In the genomic region with DNA sequence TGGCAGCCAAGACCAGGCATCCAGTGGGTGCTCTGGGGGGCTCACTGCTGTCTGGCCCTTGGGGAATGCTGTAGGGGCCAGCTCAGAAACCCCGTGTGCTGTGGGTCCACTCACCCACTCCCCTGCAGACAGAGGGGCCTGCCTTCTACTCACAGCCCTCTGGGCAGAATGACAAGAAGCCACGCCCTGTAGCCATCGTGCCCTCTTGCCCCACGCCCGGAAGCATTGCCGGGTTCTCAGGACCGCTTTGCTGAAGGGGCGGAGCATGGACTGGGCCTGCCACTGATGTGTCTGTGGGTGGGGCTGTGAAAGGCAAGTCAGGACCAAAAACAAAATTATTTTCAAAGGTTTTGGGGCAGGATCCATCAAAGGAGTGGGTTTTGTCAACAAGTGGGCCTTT, we compare ENCODE assay signal across 1 cellular context.
TF ChIP-seq lines count a peak whose summit lies in the region.

No MANE protein-coding gene starts in this region.

TF ChIP-seq in WTC11, 78 proteins besides CTCF, POLR2A, EP300 and RAD21 (continued from another document):
- TF ChIP-seq, protein P1, sequence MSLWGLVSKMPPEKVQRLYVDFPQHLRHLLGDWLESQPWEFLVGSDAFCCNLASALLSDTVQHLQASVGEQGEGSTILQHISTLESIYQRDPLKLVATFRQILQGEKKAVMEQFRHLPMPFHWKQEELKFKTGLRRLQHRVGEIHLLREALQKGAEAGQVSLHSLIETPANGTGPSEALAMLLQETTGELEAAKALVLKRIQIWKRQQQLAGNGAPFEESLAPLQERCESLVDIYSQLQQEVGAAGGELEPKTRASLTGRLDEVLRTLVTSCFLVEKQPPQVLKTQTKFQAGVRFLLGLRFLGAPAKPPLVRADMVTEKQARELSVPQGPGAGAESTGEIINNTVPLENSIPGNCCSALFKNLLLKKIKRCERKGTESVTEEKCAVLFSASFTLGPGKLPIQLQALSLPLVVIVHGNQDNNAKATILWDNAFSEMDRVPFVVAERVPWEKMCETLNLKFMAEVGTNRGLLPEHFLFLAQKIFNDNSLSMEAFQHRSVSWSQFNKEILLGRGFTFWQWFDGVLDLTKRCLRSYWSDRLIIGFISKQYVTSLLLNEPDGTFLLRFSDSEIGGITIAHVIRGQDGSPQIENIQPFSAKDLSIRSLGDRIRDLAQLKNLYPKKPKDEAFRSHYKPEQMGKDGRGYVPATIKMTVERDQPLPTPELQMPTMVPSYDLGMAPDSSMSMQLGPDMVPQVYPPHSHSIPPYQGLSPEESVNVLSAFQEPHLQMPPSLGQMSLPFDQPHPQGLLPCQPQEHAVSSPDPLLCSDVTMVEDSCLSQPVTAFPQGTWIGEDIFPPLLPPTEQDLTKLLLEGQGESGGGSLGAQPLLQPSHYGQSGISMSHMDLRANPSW (CRISPR knock-in tag; conservative IDR thresholded peaks at IDR 0.05; ENCODE audit: low read depth) = no peak
- TF ChIP-seq FOXP1 (CRISPR knock-in tag; IDR thresholded peaks at IDR 0.05; ENCODE audit: borderline replicate concordance) (no peak), GABPB1 (CRISPR knock-in tag; IDR thresholded peaks at IDR 0.05) (no peak)
- TF ChIP-seq, protein P2, sequence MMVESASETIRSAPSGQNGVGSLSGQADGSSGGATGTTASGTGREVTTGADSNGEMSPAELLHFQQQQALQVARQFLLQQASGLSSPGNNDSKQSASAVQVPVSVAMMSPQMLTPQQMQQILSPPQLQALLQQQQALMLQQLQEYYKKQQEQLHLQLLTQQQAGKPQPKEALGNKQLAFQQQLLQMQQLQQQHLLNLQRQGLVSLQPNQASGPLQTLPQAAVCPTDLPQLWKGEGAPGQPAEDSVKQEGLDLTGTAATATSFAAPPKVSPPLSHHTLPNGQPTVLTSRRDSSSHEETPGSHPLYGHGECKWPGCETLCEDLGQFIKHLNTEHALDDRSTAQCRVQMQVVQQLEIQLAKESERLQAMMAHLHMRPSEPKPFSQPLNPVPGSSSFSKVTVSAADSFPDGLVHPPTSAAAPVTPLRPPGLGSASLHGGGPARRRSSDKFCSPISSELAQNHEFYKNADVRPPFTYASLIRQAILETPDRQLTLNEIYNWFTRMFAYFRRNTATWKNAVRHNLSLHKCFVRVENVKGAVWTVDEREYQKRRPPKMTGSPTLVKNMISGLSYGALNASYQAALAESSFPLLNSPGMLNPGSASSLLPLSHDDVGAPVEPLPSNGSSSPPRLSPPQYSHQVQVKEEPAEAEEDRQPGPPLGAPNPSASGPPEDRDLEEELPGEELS (CRISPR knock-in tag; IDR thresholded peaks at IDR 0.05) = no peak
- TF ChIP-seq, protein P3, sequence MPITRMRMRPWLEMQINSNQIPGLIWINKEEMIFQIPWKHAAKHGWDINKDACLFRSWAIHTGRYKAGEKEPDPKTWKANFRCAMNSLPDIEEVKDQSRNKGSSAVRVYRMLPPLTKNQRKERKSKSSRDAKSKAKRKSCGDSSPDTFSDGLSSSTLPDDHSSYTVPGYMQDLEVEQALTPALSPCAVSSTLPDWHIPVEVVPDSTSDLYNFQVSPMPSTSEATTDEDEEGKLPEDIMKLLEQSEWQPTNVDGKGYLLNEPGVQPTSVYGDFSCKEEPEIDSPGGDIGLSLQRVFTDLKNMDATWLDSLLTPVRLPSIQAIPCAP (CRISPR knock-in tag; IDR thresholded peaks at IDR 0.05) = no peak
- TF ChIP-seq, protein P4, sequence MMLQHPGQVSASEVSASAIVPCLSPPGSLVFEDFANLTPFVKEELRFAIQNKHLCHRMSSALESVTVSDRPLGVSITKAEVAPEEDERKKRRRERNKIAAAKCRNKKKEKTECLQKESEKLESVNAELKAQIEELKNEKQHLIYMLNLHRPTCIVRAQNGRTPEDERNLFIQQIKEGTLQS (CRISPR knock-in tag; conservative IDR thresholded peaks at IDR 0.05) = no peak
